12 cellular contexts compared by ENCODE assay signal in genomic region chr17:77432791-77433190, GRCh38.
DNase-seq lines count a peak whose midpoint lies in the region; ATAC-seq and TF ChIP-seq lines count a peak whose summit lies in the region.
"Had no signal": no experiment of that assay in that cellular context is flagged by ENCODE, and none has a peak within 500 bp of the region (broad histone marks: within the 10 kb centered on the region; RNA-seq: fewer than 3 reads in every experiment).

No MANE protein-coding gene starts in this region.

- 66 to 71% methylated on average over 10 of the region's 10 CpGs for WGBS in heart right ventricle, 2 donors

- H3K4me1 ChIP-seq in heart right ventricle (peaks cover 65 to 98% (median 92%) of the 10 kb centered on the region in 9 donors), stomach smooth muscle (ENCODE audit: control insufficient read depth, insufficient read depth, low read length) (peaks cover 89% of the 10 kb centered on the region)

- peaks cover 5% of the 10 kb centered on the region for H3K9me3 Mint-ChIP-seq in glutamatergic neuron (ENCODE audit: unreplicated experiment)
- H3K9me3 Mint-ChIP-seq: nephron progenitor cell had no signal

- H3K36me3 ChIP-seq in heart right ventricle (peaks cover 0 to 4% (median 0%) of the 10 kb centered on the region in 9 donors), stomach smooth muscle (ENCODE audit: control insufficient read depth in 2 of 2, insufficient read depth in 2 of 2, low read length in 2 of 2) (peaks cover 0 to 3% of the 10 kb centered on the region in 2 donors)

- H3K27ac Mint-ChIP-seq in T-helper 17 cell (peak overlapping the region; percentile 67), glutamatergic neuron (ENCODE audit: unreplicated experiment) (peak overlapping the region; percentile 55)
- H3K27ac Mint-ChIP-seq: nephron progenitor cell had no signal

- H3K4me3 Mint-ChIP-seq in T-helper 17 cell (peak overlapping the region; percentile 87), glutamatergic neuron (ENCODE audit: unreplicated experiment) (no peak overlapping the region)
- H3K4me3 Mint-ChIP-seq: nephron progenitor cell had no signal

- H3K27me3 ChIP-seq in heart right ventricle: no peaks in the 10 kb centered on the region
- no peaks in the 10 kb centered on the region for H3K27me3 ChIP-seq in stomach smooth muscle (ENCODE audit: control insufficient read depth in 1 of 2, insufficient read depth in 2 of 2, low read length in 2 of 2)

- H3K36me3 Mint-ChIP-seq in T-helper 17 cell (ENCODE audit: low read depth): no peaks in the 10 kb centered on the region
- no peaks in the 10 kb centered on the region for H3K36me3 Mint-ChIP-seq in glutamatergic neuron (ENCODE audit: unreplicated experiment)

- DNase-seq in heart right ventricle: no peak
- DNase-seq in Right ventricle myocardium superior: no peak
- DNase-seq in T-helper 17 cell: no peak
- peak; percentile 64 for DNase-seq in glutamatergic neuron
- no peak for DNase-seq in NCI-H2107 treated with DMSO at 0.1 percent for 48 hours (lab: John Stamatoyannopoulos, UW; ENCODE audit: unreplicated experiment)
- DNase-seq in middle frontal gyrus (ENCODE audit: extremely low spot score, low spot score): no peak
- no peak for DNase-seq in DMS153 treated with DMSO at 0.1 percent for 48 hours (lab: John Stamatoyannopoulos, UW; ENCODE audit: unreplicated experiment)
- DNase-seq: islet precursor cell, PC-9 had no signal

- intact Hi-C loops in heart right ventricle (cut with DNase I) (loop anchor here in 4 of 10 donors (5.0 to 10.0 kb wide), 5 partner anchors 40 to 108 kb away; no protein-coding TSS in a partner anchor), Right ventricle myocardium superior (cut with DNase I) (loop anchor here (5.0 kb wide), 1 partner anchor 60 kb away; no protein-coding TSS in a partner anchor)

- no peak overlapping the region for H3K4me3 ChIP-seq in heart right ventricle
- H3K4me3 ChIP-seq in stomach smooth muscle (ENCODE audit: low read length in 2 of 2): peak overlapping the region in 1 of 2 donors; percentile 47
- H3K4me3 ChIP-seq: PC-9 had no signal

- TF ChIP-seq CTCF in heart right ventricle (IDR thresholded peaks at IDR 0.05) (no peak), glutamatergic neuron (IDR thresholded peaks at IDR 0.05; ENCODE audit: partially characterized antibody, unreplicated experiment) (no peak)

- H3K4me1 Mint-ChIP-seq in T-helper 17 cell: peaks cover 70% of the 10 kb centered on the region
- peaks cover 40% of the 10 kb centered on the region for H3K4me1 Mint-ChIP-seq in glutamatergic neuron (ENCODE audit: low read depth, unreplicated experiment)

- H3K27me3 Mint-ChIP-seq in T-helper 17 cell (no peaks in the 10 kb centered on the region), glutamatergic neuron (ENCODE audit: unreplicated experiment) (peaks cover 13% of the 10 kb centered on the region)

- ATAC-seq in heart right ventricle (no peak), Right ventricle myocardium superior (ENCODE audit: poor library complexity) (no peak), T-helper 17 cell (no peak)

- H3K9me3 ChIP-seq in heart right ventricle (no peaks in the 10 kb centered on the region), T-helper 17 cell (ENCODE audit: control insufficient read depth, low read length, poor library complexity, severe bottlenecking) (no peaks in the 10 kb centered on the region), stomach smooth muscle (ENCODE audit: control insufficient read depth in 2 of 2, low read length in 2 of 2) (no peaks in the 10 kb centered on the region)

- no peak overlapping the region for H3K9ac ChIP-seq in stomach smooth muscle (ENCODE audit: low read length in 2 of 2)

- H3K27ac ChIP-seq in heart right ventricle: peak overlapping the region in 8 of 10 donors; percentile 1 to 89 (median 29)
- peak overlapping the region; percentile 49 for H3K27ac ChIP-seq in stomach smooth muscle (ENCODE audit: low read length)
- H3K27ac ChIP-seq: coronary artery, PC-9 had no signal
